8 cellular contexts compared by ENCODE assay signal in the genomic region with DNA sequence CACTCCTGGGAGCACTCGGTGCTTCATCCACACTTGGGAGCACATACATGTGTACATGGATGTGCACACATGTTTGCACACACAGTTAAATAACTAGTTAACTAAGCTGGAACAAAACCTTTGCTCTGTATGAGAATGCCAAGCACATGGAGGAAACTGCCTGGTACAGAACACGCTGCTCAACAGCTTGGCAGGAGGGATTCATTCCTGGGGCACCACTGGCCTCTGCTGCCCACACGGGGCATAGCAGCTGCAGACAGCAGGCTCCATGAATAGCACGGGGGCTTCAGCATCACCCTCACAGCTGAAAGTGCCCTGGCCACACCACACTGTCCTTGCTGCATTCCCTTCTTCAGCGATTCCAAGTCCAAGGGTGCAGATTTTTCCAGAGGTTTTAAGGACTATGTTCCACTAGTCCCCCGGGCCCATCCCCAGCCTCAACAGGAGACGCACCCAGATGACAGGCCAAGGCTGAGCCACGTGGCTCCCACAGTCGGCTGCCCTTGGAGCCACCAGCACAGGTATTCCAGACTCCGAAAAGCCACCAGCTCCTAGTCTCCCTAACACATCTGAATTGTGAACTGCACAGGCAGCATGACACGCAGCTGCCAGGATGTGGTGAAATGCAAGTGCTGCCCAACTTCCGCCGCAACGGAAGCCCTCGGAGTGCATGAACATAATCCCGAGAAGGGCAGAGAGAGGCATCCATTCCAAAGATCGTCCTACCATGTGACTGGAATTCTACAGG. TPM values are rescaled to one million over a fixed set of nuclear protein-coding genes. Genes with fewer than 3 reads are reported as not detected.
DNase-seq lines count a peak whose midpoint lies in the region; ATAC-seq, FAIRE-seq and TF ChIP-seq lines count a peak whose summit lies in the region.

No MANE protein-coding gene starts in this region.

- FAIRE-seq in D721Med (lab: Jason Lieb, UNC) (no peak), K562 (lab: Jason Lieb, UNC) (peak; percentile 59)

- H3K27ac ChIP-seq in SK-N-SH (ENCODE audit: low read depth in 2 of 2, low read length in 1 of 2) (no peak overlapping the region), K562 (ENCODE audit: extremely low read depth, low read depth, low read length) (no peak overlapping the region)

- in situ Hi-C loops in K562 (cut with MboI), result no loop called here

- 74% methylated on average over 13 of the region's 17 CpGs for WGBS in SK-N-SH (ENCODE audit: low lambda C conversion rate)
- WGBS in K562 (ENCODE audit: insufficient coverage, low coverage, missing lambda C conversion rate), result 72% methylated on average over 17 of the region's 17 CpGs

- H4K20me1 ChIP-seq in SK-N-SH (ENCODE audit: insufficient read depth), result no peaks in the 10 kb centered on the region
- no peaks in the 10 kb centered on the region for H4K20me1 ChIP-seq in K562 (replicated peaks; ENCODE audit: control insufficient read depth, insufficient read depth, low read length)

- H3K79me2 ChIP-seq in SK-N-SH (ENCODE audit: insufficient read depth) (no peaks in the 10 kb centered on the region), K562 (ENCODE audit: control insufficient read depth, insufficient read depth, low read length) (no peaks in the 10 kb centered on the region)

- peaks cover 4% of the 10 kb centered on the region for H3K9me1 ChIP-seq in K562 (ENCODE audit: control insufficient read depth, insufficient read depth, low read length)

- DNase-seq in D721Med (ENCODE audit: insufficient read length, low spot score) (no peak), HT1080 (ENCODE audit: low read depth) (peak; percentile 53), SK-N-SH (peak; percentile 84), K562 (ENCODE audit: extremely low read depth in 1 of 4, low spot score in 3 of 4) (peak in 1 of 4 experiments; percentile 29), hypothalamus (lab: John Stamatoyannopoulos, UW) (peak in 43 of 51 donors; percentile 8 to 78 (median 44)), smooth muscle cell of the brain vasculature (ENCODE audit: low read depth, low spot score) (peak; percentile 28)

- no peaks in the 10 kb centered on the region for H3K9me2 ChIP-seq in SK-N-SH

- H3K4me3 ChIP-seq in SK-N-SH (ENCODE audit: low read depth in 2 of 2, low read length in 1 of 2), result peak overlapping the region in 1 of 2 experiments; percentile 39; a peak in 1 of 4 replicates
- H3K4me3 ChIP-seq in K562, result no peak overlapping the region

- no peaks in the 10 kb centered on the region for H3K9me3 ChIP-seq in SK-N-SH
- H3K9me3 ChIP-seq in K562 (replicated peaks; ENCODE audit: control insufficient read depth, insufficient read depth, low read depth, low read length), result no peaks in the 10 kb centered on the region

- BruUV-seq in K562 (replicated peaks; lab: Mats Ljungman, UMichigan), result no TSS peak

- no peak overlapping the region for H3K4me2 ChIP-seq in SK-N-SH
- H3K4me2 ChIP-seq in K562 (ENCODE audit: insufficient read depth, low read length), result no peak overlapping the region

- TF ChIP-seq CTCF in D721Med (IDR thresholded peaks at IDR 0.05; ENCODE audit: insufficient read depth, missing control alignments), result peak; percentile 75
- TF ChIP-seq CTCF in SK-N-SH (IDR thresholded peaks at IDR 0.05), result peak; percentile 71
- peak; percentile 59 to 68 (median 66) for TF ChIP-seq CTCF in K562 (IDR thresholded peaks at IDR 0.05 in 2 of 3, conservative IDR thresholded peaks at IDR 0.05 in 1 of 3; ENCODE audit: insufficient read depth in 2 of 3, low read depth in 1 of 3, low read length in 3 of 3)

- peaks cover 0 to 3% of the 10 kb centered on the region in 2 experiments for H3K36me3 ChIP-seq in SK-N-SH (replicated peaks in 1 of 2; ENCODE audit: control insufficient read depth in 1 of 2, insufficient read depth in 2 of 2, low read length in 1 of 2)
- H3K36me3 ChIP-seq in K562 (ENCODE audit: control insufficient read depth, insufficient read depth, low read length), result peaks cover 51% of the 10 kb centered on the region

- no peak for TF ChIP-seq POLR2A in K562 (conservative IDR thresholded peaks at IDR 0.05)

- POLR2A ChIA-PET in SK-N-SH (lab: Yijun Ruan, JAX) (no interaction called here), K562 (lab: Yijun Ruan, JAX) (interaction anchor here (0.5 to 0.8 kb wide), 2 partner anchors 18 to 32 kb away, joined by 3 read pairs; no protein-coding TSS in a partner anchor)

- TF ChIP-seq EP300 in SK-N-SH (IDR thresholded peaks at IDR 0.05; ENCODE audit: borderline replicate concordance in 1 of 2, low read depth in 1 of 2, low read length in 1 of 2) (no peak), K562 (IDR thresholded peaks at IDR 0.05; ENCODE audit: low read length) (no peak)

- ATAC-seq in K562 (peak; percentile 82), HG03135 (IDR thresholded peaks at IDR 0.05; ENCODE audit: unreplicated experiment) (no peak), GM21390 (IDR thresholded peaks at IDR 0.05; ENCODE audit: unreplicated experiment) (no peak)

- TF ChIP-seq RAD21 in SK-N-SH (IDR thresholded peaks at IDR 0.05; ENCODE audit: low read length), result peak; percentile 96
- TF ChIP-seq RAD21 in K562 (CRISPR knock-in tag; conservative IDR thresholded peaks at IDR 0.05 in 1 of 2, IDR thresholded peaks at IDR 0.05 in 1 of 2), result peak; percentile 26 to 58; a peak in 3 of 4 replicates

- H3F3A ChIP-seq in SK-N-SH (replicated peaks; ENCODE audit: insufficient read depth), result no peaks in the 10 kb centered on the region

- intact Hi-C loops in K562 (cut with micrococcal nuclease), result loop anchor here (10.0 kb wide), 1 partner anchor 461 kb away; no protein-coding TSS in a partner anchor

- CTCF ChIA-PET in SK-N-SH (lab: Yijun Ruan, JAX), result interaction anchor here (0.5 to 3.9 kb wide), 39 partner anchors 8 to 1319 kb away, joined by 3 to 55 read pairs (median 4); a partner anchor contains a TSS
- CTCF ChIA-PET in K562 (lab: Yijun Ruan, JAX; ENCODE audit: low intra/inter-chr PET ratio), result interaction anchor here (1.1 kb wide), 1 partner anchor 465 kb away, joined by 4 read pairs; no protein-coding TSS in a partner anchor

- H3K4me1 ChIP-seq in SK-N-SH (ENCODE audit: control insufficient read depth in 1 of 2, insufficient read depth in 2 of 2, low read depth in 1 of 2, low read length in 1 of 2), result peaks cover 0 to 21% of the 10 kb centered on the region in 2 experiments; a peak in 1 of 4 replicates
- H3K4me1 ChIP-seq in K562 (replicated peaks in 1 of 2; ENCODE audit: control insufficient read depth in 2 of 2, insufficient read depth in 2 of 2, low read length in 2 of 2), result peaks cover 0 to 13% of the 10 kb centered on the region in 2 experiments; a peak in 3 of 5 replicates

- H3K9ac ChIP-seq in SK-N-SH (no peak overlapping the region), K562 (ENCODE audit: insufficient read depth in 1 of 2, low read depth in 2 of 2, low read length in 2 of 2) (no peak overlapping the region)

- H3K27me3 ChIP-seq in SK-N-SH (ENCODE audit: insufficient read depth), result no peaks in the 10 kb centered on the region
- no peaks in the 10 kb centered on the region for H3K27me3 ChIP-seq in K562 (ENCODE audit: control insufficient read depth in 2 of 2, insufficient read depth in 2 of 2, low read length in 2 of 2)

- no peak overlapping the region for H2AFZ ChIP-seq in SK-N-SH (ENCODE audit: low read depth)
- no peak overlapping the region for H2AFZ ChIP-seq in K562 (ENCODE audit: low read depth, low read length)

TF ChIP-seq in SK-N-SH, 30 proteins besides CTCF, POLR2A, EP300 and RAD21:
- TF ChIP-seq MXI1 (IDR thresholded peaks at IDR 0.05; ENCODE audit: low read depth, low read length) (peak; percentile 57; the same call in 1 of the 2 replicates), SMC3 (IDR thresholded peaks at IDR 0.05; ENCODE audit: low read depth, low read length) (peak; percentile 61; the same call in 1 of the 2 replicates), RCOR1 (IDR thresholded peaks at IDR 0.05; ENCODE audit: low read length) (no peak), NRF1 (IDR thresholded peaks at IDR 0.05; ENCODE audit: low read depth, low read length) (no peak)

TF ChIP-seq in K562, 482 proteins besides CTCF, POLR2A, EP300 and RAD21:
- TF ChIP-seq SMC3 (conservative IDR thresholded peaks at IDR 0.05; ENCODE audit: insufficient read depth, low read depth, low read length), result peak; percentile 24; the same call in 1 of the 2 replicates
- TF ChIP-seq, protein P1, sequence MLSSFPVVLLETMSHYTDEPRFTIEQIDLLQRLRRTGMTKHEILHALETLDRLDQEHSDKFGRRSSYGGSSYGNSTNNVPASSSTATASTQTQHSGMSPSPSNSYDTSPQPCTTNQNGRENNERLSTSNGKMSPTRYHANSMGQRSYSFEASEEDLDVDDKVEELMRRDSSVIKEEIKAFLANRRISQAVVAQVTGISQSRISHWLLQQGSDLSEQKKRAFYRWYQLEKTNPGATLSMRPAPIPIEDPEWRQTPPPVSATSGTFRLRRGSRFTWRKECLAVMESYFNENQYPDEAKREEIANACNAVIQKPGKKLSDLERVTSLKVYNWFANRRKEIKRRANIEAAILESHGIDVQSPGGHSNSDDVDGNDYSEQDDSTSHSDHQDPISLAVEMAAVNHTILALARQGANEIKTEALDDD (IDR thresholded peaks at IDR 0.05), result no peak

RNA-seq across cellular contexts. Expression of a gene that starts 16.9 kb away (rescaled TPM):
- 3.5 and 4.9 TPM in 2 replicates for total RNA-seq in HT1080 (2014; rRNA removed; shearing (Covaris generic))
- polyA plus RNA-seq in HT1080 (2015; cell fraction: cytosol; rRNA removed), result 6.3 and 6.4 TPM in 2 replicates
- 22.6 and 23.1 TPM in 2 replicates for polyA plus RNA-seq in HT1080 (2015; cell fraction: nucleus; rRNA removed)
- polyA plus RNA-seq in SK-N-SH (2012; rRNA removed) (4.6 and 7.0 TPM in 2 replicates), K562 (2011; rRNA removed) (6.7 and 9.8 TPM in 2 replicates), K562 (2014; fragmentation: Illumina TruSeq; extraction: Trizol) (9.6 and 10.4 TPM in 2 replicates), K562 (2014; fragmentation: Nextera tagmentation; extraction: Ambion mirVana) (under 1 TPM; 0.52 to 0.77 TPM), K562 (2014; rRNA removed) (13.9 and 15.3 TPM in 2 replicates)
- polyA plus RNA-seq in SK-N-SH (2012; cell fraction: cytosol; rRNA removed), result 1.9 and 3.3 TPM in 2 replicates
- 29.0 and 38.1 TPM in 2 replicates for polyA plus RNA-seq in SK-N-SH (2012; cell fraction: nucleus; rRNA removed)
- 82.6 and 164 TPM in 2 replicates for total RNA-seq in K562 (2011; cell fraction: chromatin; rRNA removed; ENCODE audit: low replicate concordance)
- total RNA-seq in K562 (2011; cell fraction: nucleolus; rRNA removed), result 73.7 and 83.2 TPM in 2 replicates
- 59.2 and 65.8 TPM in 2 replicates for total RNA-seq in K562 (2011; cell fraction: nucleoplasm; rRNA removed)
- total RNA-seq in K562 (2014; rRNA removed) (10.5 and 11.0 TPM in 2 replicates), K562 (2014; rRNA removed; fragmentation: Illumina TruSeq; extraction: Trizol) (3.3 and 4.8 TPM in 2 replicates), K562 (2015; rRNA removed; fragmentation: Illumina TruSeq; extraction: Trizol) (6.2 and 6.9 TPM in 2 replicates), K562 (2021) (23.3 and 26.2 TPM in 2 replicates)
- 4.6 and 7.6 TPM in 2 replicates for polyA plus RNA-seq in K562 (2011; cell fraction: cytosol; rRNA removed)
- 71.9 and 106 TPM in 2 replicates for polyA plus RNA-seq in K562 (2011; cell fraction: nucleus; rRNA removed)
- polyA plus RNA-seq in K562 (2012), result 12.4 and 19.3 TPM in 2 replicates
- polyA minus RNA-seq in K562 (2011; rRNA and poly(A)+ RNA removed), result 7.0 and 7.9 TPM in 2 replicates
- polyA minus RNA-seq in K562 (2011; cell fraction: cytosol; rRNA and poly(A)+ RNA removed), result 10.7 and 12.6 TPM in 2 replicates
- polyA minus RNA-seq in K562 (2011; cell fraction: nucleus; rRNA and poly(A)+ RNA removed), result 31.6 and 34.4 TPM in 2 replicates
